21 cellular contexts compared by ENCODE assay signal in the genomic region with DNA sequence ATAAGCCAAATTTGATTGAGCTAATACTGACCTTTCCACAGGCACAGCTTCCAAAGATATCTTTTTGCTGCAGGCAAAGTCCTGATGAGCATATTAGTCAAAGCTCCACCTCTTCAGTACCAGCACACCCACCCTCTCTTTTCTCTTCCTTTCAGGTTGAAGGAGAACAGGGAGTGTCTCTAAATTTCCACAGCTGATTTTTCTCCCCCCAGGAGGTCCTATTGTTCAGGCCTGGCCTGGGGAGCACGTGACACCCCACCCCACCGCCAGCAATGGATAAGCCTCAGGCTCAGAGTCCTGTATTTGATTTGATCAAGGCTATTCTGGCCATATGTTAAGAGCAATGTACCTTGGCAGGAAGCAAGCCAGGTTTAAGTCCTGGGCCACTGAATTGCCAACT. TPM values are rescaled to one million over a fixed set of nuclear protein-coding genes. Genes with fewer than 3 reads are reported as not detected.
DNase-seq lines count a peak whose midpoint lies in the region; ATAC-seq and TF ChIP-seq lines count a peak whose summit lies in the region.
"Had no signal": no experiment of that assay in that cellular context is flagged by ENCODE, and none has a peak within 500 bp of the region (broad histone marks: within the 10 kb centered on the region; RNA-seq: fewer than 3 reads in every experiment).

No MANE protein-coding gene starts in this region.

- in situ Hi-C loops in HAP-1 (cut with MboI; ENCODE audit: low sequenced_read_pairs) = no loop called here

- H3K27ac Mint-ChIP-seq in brain (peak overlapping the region in 3 of 5 experiments; percentile 29 to 89 (median 56)), mesothelial cell of epicardium (peak overlapping the region; percentile 47)
- H3K27ac Mint-ChIP-seq in natural killer cell treated with Interleukin-12 subunit alpha and Interleukin-12 subunit beta and Interleukin-15 and Interleukin-18, amount 100 ng/mL, for 72 hours = no peak overlapping the region
- H3K27ac Mint-ChIP-seq: activated T-cell treated with anti-CD3 and anti-CD28 coated beads, Interleukin-2, amount 50 U/mL, for 24 hours; T-cell had no signal

- H3K27me3 ChIP-seq in HAP-1 (ENCODE audit: low read depth) = no peaks in the 10 kb centered on the region; the same call in 1 of the 2 replicates
- H3K27me3 ChIP-seq: body of pancreas, upper lobe of right lung had no signal

- ATAC-seq in HG03469 (IDR thresholded peaks at IDR 0.05; ENCODE audit: unreplicated experiment) = no peak
- ATAC-seq in natural killer cell treated with Interleukin-12 subunit alpha and Interleukin-12 subunit beta and Interleukin-15 and Interleukin-18, amount 100 ng/mL, for 72 hours = no peak
- ATAC-seq: body of pancreas, psoas muscle, T-cell, upper lobe of right lung had no signal

- TF ChIP-seq CTCF in brain (conservative IDR thresholded peaks at IDR 0.05) (no peak), mesothelial cell of epicardium (IDR thresholded peaks at IDR 0.05; ENCODE audit: unreplicated experiment) (no peak)

- no peaks in the 10 kb centered on the region for H3K36me3 Mint-ChIP-seq in brain
- H3K36me3 Mint-ChIP-seq in mesothelial cell of epicardium = no peaks in the 10 kb centered on the region
- H3K36me3 Mint-ChIP-seq in natural killer cell treated with Interleukin-12 subunit alpha and Interleukin-12 subunit beta and Interleukin-15 and Interleukin-18, amount 100 ng/mL, for 72 hours = no peaks in the 10 kb centered on the region

- H3K4me1 Mint-ChIP-seq in brain = peaks cover 9% of the 10 kb centered on the region
- H3K4me1 Mint-ChIP-seq in mesothelial cell of epicardium = peaks cover 27% of the 10 kb centered on the region
- H3K4me1 Mint-ChIP-seq in natural killer cell treated with Interleukin-12 subunit alpha and Interleukin-12 subunit beta and Interleukin-15 and Interleukin-18, amount 100 ng/mL, for 72 hours (ENCODE audit: low read depth in 2 of 2) = no peaks in the 10 kb centered on the region
- H3K4me1 Mint-ChIP-seq: T-cell had no signal

- H3K4me3 Mint-ChIP-seq in brain = no peak overlapping the region
- H3K4me3 Mint-ChIP-seq in mesothelial cell of epicardium = no peak overlapping the region
- H3K4me3 Mint-ChIP-seq in natural killer cell treated with Interleukin-12 subunit alpha and Interleukin-12 subunit beta and Interleukin-15 and Interleukin-18, amount 100 ng/mL, for 72 hours = no peak overlapping the region
- H3K4me3 Mint-ChIP-seq: activated T-cell treated with anti-CD3 and anti-CD28 coated beads, Interleukin-2, amount 50 U/mL, for 24 hours; T-cell had no signal

- peaks cover 8% of the 10 kb centered on the region for H3K27me3 Mint-ChIP-seq in brain
- no peaks in the 10 kb centered on the region for H3K27me3 Mint-ChIP-seq in mesothelial cell of epicardium (ENCODE audit: low read depth)
- H3K27me3 Mint-ChIP-seq in natural killer cell treated with Interleukin-12 subunit alpha and Interleukin-12 subunit beta and Interleukin-15 and Interleukin-18, amount 100 ng/mL, for 72 hours = no peaks in the 10 kb centered on the region
- H3K27me3 Mint-ChIP-seq: activated T-cell treated with anti-CD3 and anti-CD28 coated beads, Interleukin-2, amount 50 U/mL, for 24 hours had no signal

- H3K4me1 ChIP-seq in HAP-1 = no peaks in the 10 kb centered on the region
- H3K4me1 ChIP-seq: body of pancreas, psoas muscle, upper lobe of right lung had no signal

- H3K36me3 ChIP-seq in HAP-1 (replicated peaks) = no peaks in the 10 kb centered on the region
- H3K36me3 ChIP-seq: upper lobe of right lung had no signal

- peaks cover 0 to 7% (median 0%) of the 10 kb centered on the region in 5 experiments for H3K9me3 Mint-ChIP-seq in brain
- peaks cover 8% of the 10 kb centered on the region for H3K9me3 Mint-ChIP-seq in mesothelial cell of epicardium
- no peaks in the 10 kb centered on the region for H3K9me3 Mint-ChIP-seq in natural killer cell treated with Interleukin-12 subunit alpha and Interleukin-12 subunit beta and Interleukin-15 and Interleukin-18, amount 100 ng/mL, for 72 hours
- H3K9me3 Mint-ChIP-seq: activated T-cell treated with anti-CD3 and anti-CD28 coated beads, Interleukin-2, amount 50 U/mL, for 24 hours had no signal

- H3K4me3 ChIP-seq in HAP-1 = no peak overlapping the region
- H3K4me3 ChIP-seq: body of pancreas, psoas muscle, upper lobe of right lung had no signal

- DNase-seq in NCI-H1417 (lab: John Stamatoyannopoulos, UW) = peak in 2 of 3 experiments; percentile 53 to 75
- peak; percentile 59 for DNase-seq in NCI-H526 treated with DMSO at 0.1 percent for 48 hours (lab: John Stamatoyannopoulos, UW)
- no peak for DNase-seq in mesothelial cell of epicardium (ENCODE audit: low spot score in 2 of 2, unreplicated experiment in 2 of 2)
- no peak for DNase-seq in hippocampal formation (lab: John Stamatoyannopoulos, UW)
- DNase-seq in HAP-1 (ENCODE audit: low spot score in 2 of 2) = no peak
- no peak for DNase-seq in natural killer cell treated with Interleukin-12 subunit alpha and Interleukin-12 subunit beta and Interleukin-15 and Interleukin-18, amount 100 ng/mL, for 72 hours (ENCODE audit: low spot score)
- DNase-seq: activated T-cell treated with anti-CD3 and anti-CD28 coated beads, Interleukin-2, amount 50 U/mL, for 24 hours; body of pancreas; islet precursor cell; MM.1S; NCI-H1436 treated with DMSO at 0.1 percent for 48 hours; NCI-H2171; OCI-M1; psoas muscle; SIG-M5; stimulated activated CD8-positive, alpha-beta memory T cell treated with anti-CD3 and anti-CD28 coated beads, Interleukin-4, amount 100 ng/mL, for 48 hours; T-cell; upper lobe of right lung had no signal

- H3K9me3 ChIP-seq in HAP-1 = no peaks in the 10 kb centered on the region
- H3K9me3 ChIP-seq: body of pancreas, psoas muscle, upper lobe of right lung had no signal

RNA-seq across cellular contexts. Expression of gene ANKK1, which starts 9.6 kb away (rescaled TPM):
- polyA plus RNA-seq in brain (ENCODE audit: insufficient read depth, low read depth, low replicate concordance) = 0.12 TPM
- total RNA-seq in mesothelial cell of epicardium = 2.1 to 2.8 TPM (median 2.4 TPM) in 3 replicates
- under 1 TPM in 1 of 2 donors, not detected in 1; 0.19 TPM for total RNA-seq in natural killer cell treated with Interleukin-12 subunit alpha and Interleukin-12 subunit beta and Interleukin-15 and Interleukin-18, amount 100 ng/mL, for 72 hours
- total RNA-seq: fibroblast of lung, upper lobe of right lung had no signal
- polyA plus RNA-seq: fibroblast of lung had no signal

Comparison
In these comparisons a context has a peak if more than half of its experiments do, and no peak if none do; other contexts are left out.
1. DNase-seq: peak in NCI-H1417 (2 of 3) and NCI-H526 treated with DMSO at 0.1 percent for 48 hours (single experiment); none in mesothelial cell of epicardium (0 of 2), hippocampal formation (0 of 2), HAP-1 (0 of 2) and natural killer cell treated with Interleukin-12 subunit alpha and Interleukin-12 subunit beta and Interleukin-15 and Interleukin-18, amount 100 ng/mL, for 72 hours (single experiment).
2. H3K27ac Mint-ChIP-seq: peak in brain (3 of 5) and mesothelial cell of epicardium (single experiment); none in natural killer cell treated with Interleukin-12 subunit alpha and Interleukin-12 subunit beta and Interleukin-15 and Interleukin-18, amount 100 ng/mL, for 72 hours (0 of 2).